Comparison of ENCODE assay signal across 15 cellular contexts in the genomic region with DNA sequence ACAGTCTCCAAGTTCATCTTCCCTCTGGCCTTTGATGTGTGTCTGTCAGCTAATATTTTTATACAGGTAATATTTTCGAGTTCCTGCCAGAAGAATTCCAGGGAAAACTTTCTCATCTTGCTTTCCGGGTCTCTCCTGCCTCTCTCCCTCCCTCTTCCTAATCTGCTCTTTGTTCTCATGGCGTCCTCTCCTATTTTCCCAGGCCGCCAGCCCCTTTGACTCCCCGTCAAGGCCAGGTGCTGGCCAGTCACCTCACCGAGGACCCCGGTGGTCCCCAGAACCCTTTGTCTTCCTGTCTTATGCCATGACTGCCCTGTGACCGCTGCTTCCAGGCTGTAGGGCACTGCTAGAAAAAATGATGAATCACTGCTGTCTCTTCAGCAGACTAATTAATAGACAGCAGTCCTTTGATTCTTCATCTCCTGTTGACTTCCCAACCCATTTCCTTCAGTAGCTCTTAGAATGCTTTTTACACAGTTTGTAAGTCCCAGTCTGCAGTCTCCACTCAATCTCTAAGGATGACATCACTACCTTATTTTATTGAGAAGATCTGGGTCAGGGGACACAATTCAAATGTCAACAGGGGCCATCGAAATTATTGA. TPM values are rescaled to one million over a fixed set of nuclear protein-coding genes. Genes with fewer than 3 reads are reported as not detected.
DNase-seq lines count a peak whose midpoint lies in the region; ATAC-seq and TF ChIP-seq lines count a peak whose summit lies in the region.
"Had no signal": no experiment of that assay in that cellular context is flagged by ENCODE, and none has a peak within 500 bp of the region (broad histone marks: within the 10 kb centered on the region; RNA-seq: fewer than 3 reads in every experiment).

No MANE protein-coding gene starts in this region.

- no peaks in the 10 kb centered on the region for H3K36me3 Mint-ChIP-seq in activated naive CD8-positive, alpha-beta T cell treated with anti-CD3 and anti-CD28 coated beads for 36 hours

- TF ChIP-seq CTCF in heart left ventricle (IDR thresholded peaks at IDR 0.05): no peak
- no peak for TF ChIP-seq CTCF in breast epithelium (IDR thresholded peaks at IDR 0.05)
- TF ChIP-seq CTCF in right lobe of liver (IDR thresholded peaks at IDR 0.05): no peak
- no peak for TF ChIP-seq CTCF in thyroid gland (IDR thresholded peaks at IDR 0.05)

- no peaks in the 10 kb centered on the region for H3K9me3 ChIP-seq in heart left ventricle
- H3K9me3 ChIP-seq in breast epithelium: no peaks in the 10 kb centered on the region
- no peaks in the 10 kb centered on the region for H3K9me3 ChIP-seq in right lobe of liver
- no peaks in the 10 kb centered on the region for H3K9me3 ChIP-seq in thyroid gland
- H3K9me3 ChIP-seq: adrenal gland, spleen had no signal

- H3K36me3 ChIP-seq in heart left ventricle: no peaks in the 10 kb centered on the region
- no peaks in the 10 kb centered on the region for H3K36me3 ChIP-seq in breast epithelium
- no peaks in the 10 kb centered on the region for H3K36me3 ChIP-seq in right lobe of liver
- no peaks in the 10 kb centered on the region for H3K36me3 ChIP-seq in thyroid gland
- H3K36me3 ChIP-seq: adrenal gland, spleen had no signal

- H3K4me1 Mint-ChIP-seq in activated naive CD8-positive, alpha-beta T cell treated with anti-CD3 and anti-CD28 coated beads for 36 hours: peaks cover 7% of the 10 kb centered on the region

- WGBS in heart left ventricle, 4 donors: 44 to 57% (median 55%) methylated on average over 9 of the region's 9 CpGs
- 47% methylated on average over 8 of the region's 9 CpGs for WGBS in right lobe of liver (ENCODE audit: insufficient coverage, low coverage, low lambda C conversion rate, missing lambda C conversion rate)
- WGBS in thyroid gland, 2 donors: 69 to 77% methylated on average over 9 of the region's 9 CpGs

- H3K27ac ChIP-seq in heart left ventricle: peak overlapping the region in 10 of 12 donors; percentile 9 to 66 (median 38)
- H3K27ac ChIP-seq in breast epithelium: peak overlapping the region; percentile 66 to 75
- H3K27ac ChIP-seq in right lobe of liver: no peak overlapping the region
- H3K27ac ChIP-seq in thyroid gland: peak overlapping the region; percentile 18 to 60 (median 33)
- H3K27ac ChIP-seq: 22Rv1 had no signal

- TF ChIP-seq POLR2A in heart left ventricle (IDR thresholded peaks at IDR 0.05) (no peak), breast epithelium (IDR thresholded peaks at IDR 0.05) (no peak), right lobe of liver (IDR thresholded peaks at IDR 0.05) (no peak), thyroid gland (IDR thresholded peaks at IDR 0.05) (no peak)

- H3K9me3 Mint-ChIP-seq in activated naive CD8-positive, alpha-beta T cell treated with anti-CD3 and anti-CD28 coated beads for 36 hours: no peaks in the 10 kb centered on the region
- H3K9me3 Mint-ChIP-seq: activated T-cell treated with anti-CD3 and anti-CD28 coated beads, Interleukin-2, amount 50 U/mL, for 24 hours had no signal

- no peak overlapping the region for H3K4me3 Mint-ChIP-seq in activated naive CD8-positive, alpha-beta T cell treated with anti-CD3 and anti-CD28 coated beads for 36 hours
- H3K4me3 Mint-ChIP-seq: activated T-cell treated with anti-CD3 and anti-CD28 coated beads, Interleukin-2, amount 50 U/mL, for 24 hours had no signal

- intact Hi-C loops in heart left ventricle (cut with DNase I): loop anchor here in 2 of 10 donors (5.0 kb wide), 2 partner anchors 32 to 37 kb away; no protein-coding TSS in a partner anchor
- intact Hi-C loops in Right ventricle myocardium superior (cut with DNase I): no loop called here
- intact Hi-C loops in breast epithelium (cut with DNase I; ENCODE audit: low total_unique reads): loop anchor here (5.0 kb wide), 1 partner anchor 1102 kb away; no protein-coding TSS in a partner anchor
- intact Hi-C loops in right lobe of liver (cut with DNase I): no loop called here
- intact Hi-C loops in thyroid gland (cut with DNase I): no loop called here

- no peak for DNase-seq in heart left ventricle
- no peak for DNase-seq in Right ventricle myocardium superior
- DNase-seq in breast epithelium (ENCODE audit: low spot score in 2 of 2): no peak
- no peak for DNase-seq in right lobe of liver
- no peak for DNase-seq in thyroid gland
- DNase-seq in activated naive CD8-positive, alpha-beta T cell treated with anti-CD3 and anti-CD28 coated beads for 36 hours: no peak
- no peak for DNase-seq in DMS 273 treated with DMSO at 0.1 percent for 48 hours (lab: John Stamatoyannopoulos, UW)
- DNase-seq: activated T-cell treated with anti-CD3 and anti-CD28 coated beads, Interleukin-2, amount 50 U/mL, for 24 hours; left cardiac atrium; MV-4-11; spleen; T-helper 1 cell had no signal

- no peaks in the 10 kb centered on the region for H3K27me3 Mint-ChIP-seq in activated naive CD8-positive, alpha-beta T cell treated with anti-CD3 and anti-CD28 coated beads for 36 hours
- H3K27me3 Mint-ChIP-seq: activated T-cell treated with anti-CD3 and anti-CD28 coated beads, Interleukin-2, amount 50 U/mL, for 24 hours had no signal

- peaks cover 8 to 82% (median 59%) of the 10 kb centered on the region in 12 donors for H3K4me1 ChIP-seq in heart left ventricle
- peaks cover 0 to 6% of the 10 kb centered on the region in 2 donors for H3K4me1 ChIP-seq in breast epithelium
- peaks cover 0 to 3% (median 0%) of the 10 kb centered on the region in 4 donors for H3K4me1 ChIP-seq in right lobe of liver
- peaks cover 24 to 35% of the 10 kb centered on the region in 2 donors for H3K4me1 ChIP-seq in thyroid gland

- H3K4me3 ChIP-seq in heart left ventricle (no peak overlapping the region), breast epithelium (peak overlapping the region in 1 of 3 donors; percentile 16), right lobe of liver (no peak overlapping the region), thyroid gland (replicated peaks in 1 of 3) (no peak overlapping the region)
- H3K4me3 ChIP-seq: adrenal gland, spleen had no signal

- H3K27me3 ChIP-seq in heart left ventricle (no peaks in the 10 kb centered on the region), breast epithelium (no peaks in the 10 kb centered on the region), right lobe of liver (no peaks in the 10 kb centered on the region), thyroid gland (no peaks in the 10 kb centered on the region)
- H3K27me3 ChIP-seq: adrenal gland, spleen had no signal

- ATAC-seq in heart left ventricle (peak in 3 of 4 donors; percentile 27 to 30 (median 29)), Right ventricle myocardium superior (ENCODE audit: poor library complexity) (no peak), right lobe of liver (peak; percentile 24 to 63 (median 46)), GM21360 (IDR thresholded peaks at IDR 0.05; ENCODE audit: unreplicated experiment) (no peak)

- no peak overlapping the region for H3K27ac Mint-ChIP-seq in activated naive CD8-positive, alpha-beta T cell treated with anti-CD3 and anti-CD28 coated beads for 36 hours
- H3K27ac Mint-ChIP-seq: activated T-cell treated with anti-CD3 and anti-CD28 coated beads, Interleukin-2, amount 50 U/mL, for 24 hours had no signal

RNA-seq across cellular contexts. Expression of gene PPFIBP1, which starts 40.7 kb away (rescaled TPM):
- total RNA-seq in heart left ventricle (100 to 1,000 TPM; 141 to 413 (median 277) TPM), Right ventricle myocardium superior (292 TPM), breast epithelium (10 to 100 TPM; 34.4 to 86.5 (median 84.0) TPM), right lobe of liver (10 to 100 TPM; 24.1 to 53.9 (median 35.8) TPM), thyroid gland (100 to 1,000 TPM; 135 to 199 (median 167) TPM)
- polyA plus RNA-seq in heart left ventricle: 10 to 100 TPM; 48.7 to 63.8 TPM
- total RNA-seq in activated naive CD8-positive, alpha-beta T cell treated with anti-CD3 and anti-CD28 coated beads for 36 hours: 10 to 100 TPM; 22.2 to 22.5 TPM

Comparison
In these comparisons a context has a peak if more than half of its experiments do, and no peak if none do; other contexts are left out.
1. ATAC-seq: peak in heart left ventricle (3 of 4) and right lobe of liver (4 of 4); none in Right ventricle myocardium superior (single experiment) and GM21360 (single experiment).
2. H3K27ac ChIP-seq: peak in heart left ventricle (10 of 12), breast epithelium (2 of 2) and thyroid gland (3 of 3); none in right lobe of liver (0 of 3).